ENCODE assay signal across 9 cellular contexts in the genomic region with DNA sequence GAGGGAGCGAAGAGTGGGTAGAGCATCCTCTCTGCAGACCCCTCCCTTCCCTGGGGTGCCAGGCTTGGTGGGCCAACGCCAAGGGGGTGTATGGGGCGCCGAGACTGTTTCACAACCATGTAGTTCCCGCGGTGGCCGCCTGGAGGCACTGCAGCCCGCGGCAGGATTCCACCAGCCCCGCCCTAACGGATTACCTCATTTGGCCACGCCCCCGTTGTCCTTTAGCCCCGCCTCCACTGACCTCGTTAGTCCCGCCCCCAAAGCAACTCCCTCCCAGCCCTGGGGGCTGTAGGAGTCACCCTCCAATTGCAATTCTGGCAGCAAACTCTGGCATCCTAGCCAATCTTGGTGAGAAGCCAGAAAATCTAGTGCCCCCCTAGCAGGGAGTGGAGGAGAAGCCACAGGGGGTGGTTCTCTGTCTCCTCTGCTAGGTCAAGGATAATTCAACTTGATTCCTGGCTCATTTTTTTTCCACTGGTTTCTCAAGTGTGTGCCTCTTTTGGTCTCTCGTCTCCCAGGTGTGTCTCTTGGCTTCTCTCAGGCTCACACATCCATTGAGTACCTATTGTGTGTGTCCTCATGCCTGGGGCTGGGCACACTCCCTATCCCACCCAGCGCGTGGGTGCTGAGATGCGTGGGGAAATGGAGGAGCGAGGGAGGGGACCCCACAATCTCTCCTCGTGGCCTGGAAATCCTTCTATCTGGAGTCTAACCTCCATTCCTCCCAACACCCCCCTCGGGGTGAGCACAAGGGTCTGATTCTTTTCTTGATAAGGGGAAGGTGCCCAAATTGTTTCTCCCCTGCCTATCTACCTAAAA. TPM values are rescaled to one million over a fixed set of nuclear protein-coding genes. Genes with fewer than 3 reads are reported as not detected.
DNase-seq lines count a peak whose midpoint lies in the region; ATAC-seq and TF ChIP-seq lines count a peak whose summit lies in the region.
"Had no signal": no experiment of that assay in that cellular context is flagged by ENCODE, and none has a peak within 500 bp of the region (broad histone marks: within the 10 kb centered on the region; RNA-seq: fewer than 3 reads in every experiment).

No MANE protein-coding gene starts in this region.

- TF ChIP-seq POLR2A in testis (IDR thresholded peaks at IDR 0.05): no peak

- peaks cover 21% of the 10 kb centered on the region for H3K4me1 ChIP-seq in CD8-positive, alpha-beta T cell (ENCODE audit: insufficient read depth, low read length)
- H3K4me1 ChIP-seq in SJSA1 (replicated peaks): no peaks in the 10 kb centered on the region
- peaks cover 21% of the 10 kb centered on the region for H3K4me1 ChIP-seq in testis

- no peak overlapping the region for H3K4me3 Mint-ChIP-seq in CD8-positive, alpha-beta T cell

- no peak overlapping the region for H3K4me3 ChIP-seq in CD8-positive, alpha-beta T cell (ENCODE audit: low read depth, low read length)
- no peak overlapping the region for H3K4me3 ChIP-seq in SJSA1
- H3K4me3 ChIP-seq in testis: no peak overlapping the region

- peak; percentile 92 for ATAC-seq in CD8-positive, alpha-beta T cell
- ATAC-seq in HG02981 (IDR thresholded peaks at IDR 0.05; ENCODE audit: unreplicated experiment) (peak; percentile 47), GM18858 (IDR thresholded peaks at IDR 0.05; ENCODE audit: unreplicated experiment) (no peak)

- peaks cover 30% of the 10 kb centered on the region for H3K4me1 Mint-ChIP-seq in CD8-positive, alpha-beta T cell (ENCODE audit: low read depth)

- H3K36me3 ChIP-seq in CD8-positive, alpha-beta T cell (ENCODE audit: insufficient read depth, low read length): no peaks in the 10 kb centered on the region
- H3K36me3 ChIP-seq in SJSA1 (no peaks in the 10 kb centered on the region), testis (ENCODE audit: low read depth, missing control alignments) (no peaks in the 10 kb centered on the region)

- peaks cover 51% of the 10 kb centered on the region for H3K27me3 Mint-ChIP-seq in CD8-positive, alpha-beta T cell (ENCODE audit: low read depth)

- H3K36me3 Mint-ChIP-seq in CD8-positive, alpha-beta T cell: no peaks in the 10 kb centered on the region
- H3K36me3 Mint-ChIP-seq: activated naive CD4-positive, alpha-beta T cell treated with anti-CD3 and anti-CD28 coated beads, Interleukin-2, amount 50 U/mL, for 24 hours had no signal

- WGBS in testis, 2 donors: 8 to 11% methylated on average over 22 to 23 of the region's 23 CpGs

- intact Hi-C loops in CD8-positive, alpha-beta T cell (cut with DNase I, micrococcal nuclease): loop anchor here (1.0 to 5.0 kb wide), 9 partner anchors 66 to 797 kb away; a partner anchor contains a TSS
- intact Hi-C loops in testis (cut with DNase I; ENCODE audit: low total_unique reads): loop anchor here (10.0 kb wide), 2 partner anchors 70 to 300 kb away; a partner anchor contains a TSS

- H3K9me3 ChIP-seq in CD8-positive, alpha-beta T cell (ENCODE audit: low read length): no peaks in the 10 kb centered on the region
- H3K9me3 ChIP-seq in SJSA1 (replicated peaks): no peaks in the 10 kb centered on the region; the same call in 1 of the 2 replicates
- no peaks in the 10 kb centered on the region for H3K9me3 ChIP-seq in testis

- no peak overlapping the region for H3K27ac ChIP-seq in CD8-positive, alpha-beta T cell (ENCODE audit: low read depth, low read length)
- H3K27ac ChIP-seq in SJSA1: no peak overlapping the region
- no peak overlapping the region for H3K27ac ChIP-seq in testis

- CTCF ChIA-PET in CD8-positive, alpha-beta T cell (lab: Charles Lee): interaction anchor here (0.6 to 5.9 kb wide), 7 partner anchors 12 to 455 kb away, joined by 3 to 92 read pairs (median 5); no protein-coding TSS in a partner anchor

- POLR2A ChIA-PET in CD8-positive, alpha-beta T cell (lab: Charles Lee): no interaction called here

- peak; percentile 89 for TF ChIP-seq CTCF in CD8-positive, alpha-beta T cell (IDR thresholded peaks at IDR 0.05)
- TF ChIP-seq CTCF in testis (IDR thresholded peaks at IDR 0.05): peak; percentile 81 to 89 (median 89)

- H3K27me3 ChIP-seq in CD8-positive, alpha-beta T cell (ENCODE audit: insufficient read depth, low read length): peaks cover 6% of the 10 kb centered on the region
- H3K27me3 ChIP-seq in SJSA1 (replicated peaks): peaks cover 20% of the 10 kb centered on the region
- no peaks in the 10 kb centered on the region for H3K27me3 ChIP-seq in testis

- H3K9me3 Mint-ChIP-seq in CD8-positive, alpha-beta T cell: no peaks in the 10 kb centered on the region
- H3K9me3 Mint-ChIP-seq: activated naive CD4-positive, alpha-beta T cell treated with anti-CD3 and anti-CD28 coated beads, Interleukin-2, amount 50 U/mL, for 24 hours had no signal

- peak; percentile 63 to 90 (median 77) for DNase-seq in CD8-positive, alpha-beta T cell
- peak; percentile 57 to 82 for DNase-seq in SJSA1 (ENCODE audit: low read depth in 1 of 2, low spot score in 2 of 2)
- DNase-seq in activated effector memory CD4-positive, alpha-beta T cell treated with anti-CD3 and anti-CD28 coated beads, Interleukin-2, amount 50 U/mL, for 16 hours: peak; percentile 93
- DNase-seq in foreskin melanocyte: peak; percentile 44
- peak; percentile 39 for DNase-seq in occipital lobe (lab: John Stamatoyannopoulos, UW)
- peak; percentile 90 for DNase-seq in testis

- no peak overlapping the region for H3K27ac Mint-ChIP-seq in CD8-positive, alpha-beta T cell
- H3K27ac Mint-ChIP-seq: activated naive CD4-positive, alpha-beta T cell treated with anti-CD3 and anti-CD28 coated beads, Interleukin-2, amount 50 U/mL, for 24 hours had no signal

RNA-seq across cellular contexts. Expression of a gene that starts 2.0 kb away (rescaled TPM):
- total RNA-seq in CD8-positive, alpha-beta T cell: 1 to 10 TPM; 2.4 to 3.0 TPM
- total RNA-seq in SJSA1 (2014; rRNA removed; shearing (Covaris generic)): 0.11 TPM in 1 of 2 replicates, not detected in the other
- total RNA-seq in occipital lobe: 121 TPM
- 10 to 100 TPM; 15.9 to 22.5 TPM for total RNA-seq in testis
- polyA plus RNA-seq in testis (ENCODE audit: insufficient read depth, low read depth, low replicate concordance): 27.0 TPM

Comparison
In these comparisons a context has a peak if more than half of its experiments do, and no peak if none do; other contexts are left out.
1. DNase-seq: peak in every context shown above with its lines; median percentile 93 in activated effector memory CD4-positive, alpha-beta T cell treated with anti-CD3 and anti-CD28 coated beads, Interleukin-2, amount 50 U/mL, for 16 hours; 90 in testis; 77 in CD8-positive, alpha-beta T cell; 70 in SJSA1; 44 in foreskin melanocyte; 39 in occipital lobe.
2. RNA of a gene that starts 2.0 kb away (total RNA-seq): 121 TPM in occipital lobe (single experiment) and 15.9 to 22.5 TPM in testis; 2.4 to 3.0 TPM in CD8-positive, alpha-beta T cell and 0.11 TPM in SJSA1; every median in the first group is over 4 times any median in the second.